ENCODE assay signal across 15 cellular contexts in the genomic region with DNA sequence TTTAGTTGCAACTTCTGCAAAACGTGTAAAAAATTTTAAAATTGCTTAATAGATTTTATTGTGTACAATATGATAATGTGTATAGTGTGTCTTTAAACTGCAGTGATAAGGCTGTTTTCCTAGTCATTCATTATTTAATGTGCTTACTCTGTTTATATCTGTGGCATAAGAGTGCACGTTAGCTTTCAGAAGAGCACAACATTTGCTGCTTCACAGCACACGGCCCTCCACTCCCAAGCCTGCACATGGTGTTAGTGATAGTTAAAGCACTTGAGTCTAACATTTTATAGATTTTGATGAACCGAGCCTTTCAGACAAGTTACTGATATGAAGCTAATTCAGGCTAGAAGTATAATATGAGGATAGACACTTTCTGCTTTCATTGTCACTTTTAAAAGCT.
"Had no signal": no experiment of that assay in that cellular context is flagged by ENCODE, and none has a peak within 500 bp of the region (broad histone marks: within the 10 kb centered on the region; RNA-seq: fewer than 3 reads in every experiment).

No MANE protein-coding gene starts in this region.

- H3K27ac ChIP-seq: lower lobe of right lung, pancreas, thyroid gland had no signal

- H3K27ac Mint-ChIP-seq: activated CD8-positive, alpha-beta memory T cell treated with anti-CD3 and anti-CD28 coated beads, Interleukin-2, amount 10 ng/mL, durations not matched to agents 7 days and 5 days; activated naive CD4-positive, alpha-beta T cell treated with anti-CD3 and anti-CD28 coated beads for 36 hours; activated naive CD8-positive, alpha-beta T cell treated with anti-CD3 and anti-CD28 coated beads, Interleukin-2, amount 50 U/mL, for 24 hours; activated T-helper 2 cell treated with anti-CD3 and anti-CD28 coated beads, Interferon-gamma antibody, Interleukin-2, Interleukin-4, amounts not matched to agents 10 μg/mL and 5 μg/mL and 100 μg/mL, durations not matched to agents 14 hours and 24 hours and 36 hours; stimulated activated memory B cell treated with anti-CD40 and anti-IgM and Interleukin-4, amounts not matched to agents 10 μg/mL and 1 μg/mL and 100 μg/mL, for 72 hours had no signal

- H3K4me3 Mint-ChIP-seq: activated CD8-positive, alpha-beta memory T cell treated with anti-CD3 and anti-CD28 coated beads, Interleukin-2, amount 10 ng/mL, durations not matched to agents 7 days and 5 days; activated naive CD4-positive, alpha-beta T cell treated with anti-CD3 and anti-CD28 coated beads for 36 hours; activated naive CD8-positive, alpha-beta T cell treated with anti-CD3 and anti-CD28 coated beads, Interleukin-2, amount 50 U/mL, for 24 hours; stimulated activated memory B cell treated with anti-CD40 and anti-IgM and Interleukin-4, amounts not matched to agents 10 μg/mL and 1 μg/mL and 100 μg/mL, for 72 hours had no signal

- H3K36me3 Mint-ChIP-seq: activated CD8-positive, alpha-beta memory T cell treated with anti-CD3 and anti-CD28 coated beads, Interleukin-2, amount 10 ng/mL, durations not matched to agents 7 days and 5 days; stimulated activated memory B cell treated with anti-CD40 and anti-IgM and Interleukin-4, amounts not matched to agents 10 μg/mL and 1 μg/mL and 100 μg/mL, for 72 hours had no signal

- H3K27me3 Mint-ChIP-seq: activated CD8-positive, alpha-beta memory T cell treated with anti-CD3 and anti-CD28 coated beads, Interleukin-2, amount 10 ng/mL, durations not matched to agents 7 days and 5 days; activated naive CD8-positive, alpha-beta T cell treated with anti-CD3 and anti-CD28 coated beads, Interleukin-2, amount 50 U/mL, for 24 hours; stimulated activated memory B cell treated with anti-CD40 and anti-IgM and Interleukin-4, amounts not matched to agents 10 μg/mL and 1 μg/mL and 100 μg/mL, for 72 hours had no signal

- ATAC-seq: activated CD8-positive, alpha-beta memory T cell treated with anti-CD3 and anti-CD28 coated beads, Interleukin-2, amount 10 ng/mL, durations not matched to agents 7 days and 5 days; activated naive CD8-positive, alpha-beta T cell treated with anti-CD3 and anti-CD28 coated beads, Interleukin-2, amount 50 U/mL, for 24 hours; lower lobe of right lung; stimulated activated memory B cell treated with anti-CD40 and anti-IgM and Interleukin-4, amounts not matched to agents 10 μg/mL and 1 μg/mL and 100 μg/mL, for 72 hours had no signal

- H3K27me3 ChIP-seq: esophagus muscularis mucosa, pancreas, thyroid gland had no signal

- H3K4me1 Mint-ChIP-seq: activated CD8-positive, alpha-beta memory T cell treated with anti-CD3 and anti-CD28 coated beads, Interleukin-2, amount 10 ng/mL, durations not matched to agents 7 days and 5 days; activated naive CD8-positive, alpha-beta T cell treated with anti-CD3 and anti-CD28 coated beads, Interleukin-2, amount 50 U/mL, for 24 hours; stimulated activated memory B cell treated with anti-CD40 and anti-IgM and Interleukin-4, amounts not matched to agents 10 μg/mL and 1 μg/mL and 100 μg/mL, for 72 hours had no signal

- H3K4me3 ChIP-seq: esophagus muscularis mucosa, lower lobe of right lung, pancreas, thyroid gland had no signal

- DNase-seq: activated CD4-positive, alpha-beta T cell treated with anti-CD3 and anti-CD28 coated beads for 1 hour; activated CD4-positive, alpha-beta T cell treated with anti-CD3 and anti-CD28 coated beads, Interleukin-2, amount 50 U/mL, for 48 hours; activated CD8-positive, alpha-beta memory T cell treated with anti-CD3 and anti-CD28 coated beads, Interleukin-2, amount 10 ng/mL, durations not matched to agents 7 days and 5 days; activated naive CD4-positive, alpha-beta T cell treated with anti-CD3 and anti-CD28 coated beads for 36 hours; activated naive CD8-positive, alpha-beta T cell treated with anti-CD3 and anti-CD28 coated beads, Interleukin-2, amount 50 U/mL, for 24 hours; activated T-cell treated with anti-CD3 and anti-CD28 coated beads, Interleukin-2, amount 50 U/mL, for 1 hour; aorta; kidney glomerular epithelial cell; lower lobe of right lung; pancreas; stimulated activated CD4-positive, alpha-beta T cell treated with anti-CD3 and anti-CD28 coated beads, Interleukin-2, amount 100 ng/mL, for 48 hours; thyroid gland had no signal

- H3K36me3 ChIP-seq: esophagus muscularis mucosa, lower lobe of right lung, pancreas, thyroid gland had no signal

- H3K9me3 ChIP-seq: esophagus muscularis mucosa, lower lobe of right lung, pancreas, thyroid gland had no signal

- H3K9me3 Mint-ChIP-seq: activated naive CD8-positive, alpha-beta T cell treated with anti-CD3 and anti-CD28 coated beads, Interleukin-2, amount 50 U/mL, for 24 hours; activated T-helper 2 cell treated with anti-CD3 and anti-CD28 coated beads, Interferon-gamma antibody, Interleukin-2, Interleukin-4, amounts not matched to agents 10 μg/mL and 5 μg/mL and 100 μg/mL, durations not matched to agents 14 hours and 24 hours and 36 hours; stimulated activated memory B cell treated with anti-CD40 and anti-IgM and Interleukin-4, amounts not matched to agents 10 μg/mL and 1 μg/mL and 100 μg/mL, for 72 hours had no signal
